Comparison of ENCODE assay signal across 9 cellular contexts in the genomic region with DNA sequence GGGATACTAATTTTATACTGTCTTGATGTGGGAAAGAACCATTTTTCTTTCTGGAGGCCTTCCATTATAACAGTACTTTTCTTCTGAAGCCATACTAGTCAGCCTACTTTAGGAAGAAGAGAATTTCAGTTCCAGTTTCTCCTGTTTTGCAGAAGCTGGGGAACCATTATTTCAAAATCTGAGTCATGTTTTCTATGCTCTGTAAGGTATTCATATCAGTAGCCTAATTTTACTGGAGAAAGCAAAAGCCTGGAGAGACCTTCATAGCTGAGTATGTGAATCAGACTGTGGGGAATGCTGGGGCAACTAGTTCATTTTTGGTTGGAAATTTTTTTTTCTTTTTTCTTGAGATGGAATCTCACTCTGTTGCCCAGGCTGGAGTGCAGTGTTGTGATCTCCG. TPM values are rescaled to one million over a fixed set of nuclear protein-coding genes. Genes with fewer than 3 reads are reported as not detected.
DNase-seq lines count a peak whose midpoint lies in the region; ATAC-seq and TF ChIP-seq lines count a peak whose summit lies in the region.
"Had no signal": no experiment of that assay in that cellular context is flagged by ENCODE, and none has a peak within 500 bp of the region (broad histone marks: within the 10 kb centered on the region; RNA-seq: fewer than 3 reads in every experiment).

No MANE protein-coding gene starts in this region.

- H3K4me1 ChIP-seq in adipocyte (ENCODE audit: control insufficient read depth, insufficient read depth, low read length) = peaks cover 36% of the 10 kb centered on the region
- peaks cover 4 to 9% of the 10 kb centered on the region in 2 donors for H3K4me1 ChIP-seq in aorta (ENCODE audit: control insufficient read depth in 1 of 2, insufficient read depth in 2 of 2, low read length in 2 of 2)

- H3K27ac ChIP-seq in aorta (ENCODE audit: low read depth in 1 of 2, low read length in 2 of 2) = peak overlapping the region in 1 of 2 donors; percentile 51
- H3K27ac ChIP-seq: C4-2B had no signal

- H3K4me3 Mint-ChIP-seq in type B pancreatic cell = peak overlapping the region; percentile 40

- H3K27ac Mint-ChIP-seq in activated naive CD4-positive, alpha-beta T cell treated with anti-CD3 and anti-CD28 coated beads, Interleukin-2, amount 50 U/mL, for 72 hours = peak overlapping the region in 1 of 2 donors; percentile 25
- H3K27ac Mint-ChIP-seq in type B pancreatic cell = peak overlapping the region; percentile 78

- no peaks in the 10 kb centered on the region for H3K9me3 ChIP-seq in adipocyte (ENCODE audit: control insufficient read depth, low read length)
- H3K9me3 ChIP-seq in aorta (ENCODE audit: control insufficient read depth, low read length) = no peaks in the 10 kb centered on the region

- peaks cover 47% of the 10 kb centered on the region for H3K4me1 Mint-ChIP-seq in type B pancreatic cell (ENCODE audit: unreplicated experiment)

- peaks cover 0 to 26% of the 10 kb centered on the region in 2 donors for H3K36me3 Mint-ChIP-seq in activated naive CD4-positive, alpha-beta T cell treated with anti-CD3 and anti-CD28 coated beads, Interleukin-2, amount 50 U/mL, for 72 hours
- H3K36me3 Mint-ChIP-seq in type B pancreatic cell = peaks cover 22% of the 10 kb centered on the region

- no peak for DNase-seq in activated naive CD4-positive, alpha-beta T cell treated with anti-CD3 and anti-CD28 coated beads, Interleukin-2, amount 50 U/mL, for 72 hours (ENCODE audit: low spot score in 2 of 2)
- no peak for DNase-seq in activated naive CD4-positive, alpha-beta T cell treated with Interleukin-2 at 50 U/mL for 16 hours
- peak; percentile 73 for DNase-seq in adipocyte (ENCODE audit: low read depth)
- DNase-seq in type B pancreatic cell (ENCODE audit: extremely low spot score, unreplicated experiment) = no peak
- DNase-seq in NCI-H748 (lab: John Stamatoyannopoulos, UW; ENCODE audit: unreplicated experiment) = no peak
- no peak for DNase-seq in aorta
- no peak for DNase-seq in DMS79 treated with DMSO at 0.1 percent for 48 hours (lab: John Stamatoyannopoulos, UW)

- H3K9me3 Mint-ChIP-seq in activated naive CD4-positive, alpha-beta T cell treated with anti-CD3 and anti-CD28 coated beads, Interleukin-2, amount 50 U/mL, for 72 hours = no peaks in the 10 kb centered on the region
- H3K9me3 Mint-ChIP-seq in type B pancreatic cell = peaks cover 4% of the 10 kb centered on the region

- peak overlapping the region; percentile 25 for H3K9ac ChIP-seq in adipocyte (ENCODE audit: low read length)

- 76 to 95% methylated on average over 1 of the region's 1 CpG for WGBS in aorta, 2 donors

- ATAC-seq in activated naive CD4-positive, alpha-beta T cell treated with anti-CD3 and anti-CD28 coated beads, Interleukin-2, amount 50 U/mL, for 72 hours = peak; percentile 89 to 95
- ATAC-seq in HG03159 (IDR thresholded peaks at IDR 0.05; ENCODE audit: unreplicated experiment) (peak; percentile 43), aorta (ENCODE audit: low FRiP score) (no peak)

- H3K36me3 ChIP-seq in adipocyte (ENCODE audit: control insufficient read depth, insufficient read depth, low read length, severe bottlenecking) (peaks cover 7% of the 10 kb centered on the region), aorta (ENCODE audit: control insufficient read depth in 1 of 2, insufficient read depth in 2 of 2, low read length in 1 of 2) (no peaks in the 10 kb centered on the region)

- H3K27me3 ChIP-seq in adipocyte (replicated peaks; ENCODE audit: control insufficient read depth, insufficient read depth, low read length) = no peaks in the 10 kb centered on the region
- H3K27me3 ChIP-seq in aorta (ENCODE audit: control insufficient read depth in 1 of 2, insufficient read depth in 2 of 2, low read length in 1 of 2) = no peaks in the 10 kb centered on the region

- H3K4me3 ChIP-seq in adipocyte (ENCODE audit: low read length) = peak overlapping the region; percentile 58
- no peak overlapping the region for H3K4me3 ChIP-seq in aorta (ENCODE audit: low read length in 2 of 2)

- no peaks in the 10 kb centered on the region for H3K27me3 Mint-ChIP-seq in type B pancreatic cell

- intact Hi-C loops in aorta (cut with DNase I) = loop anchor here in 1 of 2 donors (5.0 kb wide), 1 partner anchor 50 kb away; no protein-coding TSS in a partner anchor

- no peak for TF ChIP-seq CTCF in type B pancreatic cell (conservative IDR thresholded peaks at IDR 0.05)

RNA-seq across cellular contexts. Expression of a gene that starts 22.4 kb away (rescaled TPM):
- 10 to 100 TPM; 41.5 to 71.7 TPM for total RNA-seq in activated naive CD4-positive, alpha-beta T cell treated with anti-CD3 and anti-CD28 coated beads, Interleukin-2, amount 50 U/mL, for 72 hours
- total RNA-seq in type B pancreatic cell (ENCODE audit: low replicate concordance) = 39.7 and 55.8 TPM in 2 replicates
- 100 to 1,000 TPM in 1 of 2 donors, 10 to 100 TPM in 1; 99.6 to 107 TPM for total RNA-seq in aorta
- 10 to 100 TPM in 1 of 2 donors, 1 to 10 TPM in 1; 4.8 to 15.0 TPM for polyA plus RNA-seq in aorta
